14 cellular contexts compared by ENCODE assay signal in the genomic region with DNA sequence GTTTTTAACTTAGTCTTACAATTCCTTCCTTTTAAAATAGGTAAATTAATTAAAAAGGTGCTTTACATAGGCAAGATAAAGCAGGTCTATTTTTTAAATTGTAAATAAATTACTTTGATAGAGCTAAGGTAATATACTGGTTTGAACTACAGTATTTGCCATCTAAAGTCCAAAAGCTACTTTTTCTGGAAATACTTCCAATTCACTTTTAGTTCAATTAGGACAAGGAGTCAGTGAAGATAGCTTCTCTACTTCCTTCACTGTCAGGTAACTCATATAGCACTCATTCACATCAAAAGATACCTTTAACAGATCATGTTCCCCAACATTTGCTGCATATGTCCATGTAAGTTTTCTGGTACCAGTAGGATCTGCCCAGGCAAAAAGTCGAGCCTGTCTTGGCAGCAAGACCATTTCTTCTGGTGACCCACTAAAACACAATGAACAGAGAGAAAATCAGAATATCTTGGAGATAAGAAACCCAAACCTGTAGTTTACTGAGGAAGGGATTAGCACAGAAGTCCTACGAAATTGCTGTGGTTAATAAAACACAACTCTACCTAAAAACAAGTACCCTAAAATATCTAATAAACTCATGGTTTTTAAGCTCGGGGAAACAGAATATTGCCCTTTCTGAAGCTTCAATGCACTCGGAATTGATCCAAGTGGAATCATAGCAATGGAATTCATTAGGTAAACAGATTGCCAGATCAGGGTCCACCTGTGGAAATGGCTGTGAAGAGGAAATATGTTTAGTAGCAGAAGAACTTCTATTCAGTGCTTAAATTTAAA.
"Had no signal": no experiment of that assay in that cellular context is flagged by ENCODE, and none has a peak within 500 bp of the region (broad histone marks: within the 10 kb centered on the region; RNA-seq: fewer than 3 reads in every experiment).

No MANE protein-coding gene starts in this region.

- H3K4me3 ChIP-seq: esophagus squamous epithelium, lower lobe of right lung, neural progenitor cell, tibial nerve, vagina had no signal

- H3K4me2 ChIP-seq: neural progenitor cell had no signal

- H2AFZ ChIP-seq: neural progenitor cell had no signal

- H3K27me3 Mint-ChIP-seq: activated naive CD8-positive, alpha-beta T cell treated with anti-CD3 and anti-CD28 coated beads, Interleukin-2, amount 10 ng/mL, durations not matched to agents 7 days and 5 days; stimulated activated naive B cell treated with anti-CD40 and anti-IgM and Interleukin-4, amounts not matched to agents 10 μg/mL and 1 μg/mL and 100 μg/mL, for 72 hours had no signal

- H3K9me3 ChIP-seq: esophagus squamous epithelium, lower lobe of right lung, vagina had no signal

- ATAC-seq: activated CD4-positive, CD25-positive, alpha-beta regulatory T cell treated with anti-CD3 and anti-CD28 coated beads, Interleukin-2, amount 50 U/mL, for 24 hours; lower lobe of right lung; stimulated activated naive B cell treated with anti-CD40 and anti-IgM and Interleukin-4, amounts not matched to agents 10 μg/mL and 1 μg/mL and 100 μg/mL, for 72 hours had no signal

- DNase-seq: activated CD4-positive, alpha-beta T cell treated with anti-CD3 and anti-CD28 coated beads, Interleukin-2, amount 50 U/mL, for 4 hours; activated naive CD4-positive, alpha-beta T cell; activated naive CD8-positive, alpha-beta T cell treated with anti-CD3 and anti-CD28 coated beads, Interleukin-2, amount 10 ng/mL, durations not matched to agents 7 days and 5 days; activated T-cell treated with anti-CD3 and anti-CD28 coated beads for 4 hours; esophagus squamous epithelium; lower lobe of right lung; stimulated activated CD4-positive, alpha-beta T cell treated with anti-CD3 and anti-CD28 coated beads, Interleukin-2, amount 100 ng/mL, for 48 hours; stimulated activated naive B cell treated with anti-CD40 and anti-IgM and Interleukin-4, amounts not matched to agents 10 μg/mL and 1 μg/mL and 100 μg/mL, for 72 hours; T-helper 9 cell had no signal

- H3K4me1 Mint-ChIP-seq: mesothelial cell of epicardium; neural progenitor cell; stimulated activated naive B cell treated with anti-CD40 and anti-IgM and Interleukin-4, amounts not matched to agents 10 μg/mL and 1 μg/mL and 100 μg/mL, for 72 hours had no signal

- H3K27ac Mint-ChIP-seq: activated naive CD8-positive, alpha-beta T cell treated with anti-CD3 and anti-CD28 coated beads, Interleukin-2, amount 10 ng/mL, durations not matched to agents 7 days and 5 days; mesothelial cell of epicardium; neural progenitor cell had no signal

- H3K4me3 Mint-ChIP-seq: activated naive CD8-positive, alpha-beta T cell treated with anti-CD3 and anti-CD28 coated beads, Interleukin-2, amount 10 ng/mL, durations not matched to agents 7 days and 5 days; mesothelial cell of epicardium; neural progenitor cell; stimulated activated naive B cell treated with anti-CD40 and anti-IgM and Interleukin-4, amounts not matched to agents 10 μg/mL and 1 μg/mL and 100 μg/mL, for 72 hours had no signal

- H3K4me1 ChIP-seq: esophagus squamous epithelium, lower lobe of right lung, neural progenitor cell, tibial nerve, vagina had no signal

- H3K27ac ChIP-seq: esophagus squamous epithelium, lower lobe of right lung, neural progenitor cell, tibial nerve, vagina had no signal

- H3K27me3 ChIP-seq: esophagus squamous epithelium, neural progenitor cell, tibial nerve, vagina had no signal
